ENCODE assay signal across 1 cellular context in genomic region chr12:115868624-115869023, GRCh38.
TF ChIP-seq lines count a peak whose summit lies in the region.

No MANE protein-coding gene starts in this region.

TF ChIP-seq in K562, 482 proteins besides CTCF, POLR2A, EP300 and RAD21 (continued from another document):
- TF ChIP-seq RBM25 (IDR thresholded peaks at IDR 0.05; ENCODE audit: low read depth, low read length, severe bottlenecking) (peak; percentile 88), CHCHD3 (CRISPR knock-in tag; IDR thresholded peaks at IDR 0.05) (no peak), CEBPZ (IDR thresholded peaks at IDR 0.05; ENCODE audit: borderline replicate concordance, low read depth, low read length) (no peak), ZNF277 (CRISPR knock-in tag; IDR thresholded peaks at IDR 0.05; ENCODE audit: borderline replicate concordance) (no peak), SMARCA5 (IDR thresholded peaks at IDR 0.05) (no peak), BCOR (IDR thresholded peaks at IDR 0.05) (peak; percentile 38; the same call in 1 of the 2 replicates), SRSF7 (optimal IDR thresholded peaks at IDR 0.05; ENCODE audit: low read depth, low read length) (no peak), KAT7 (CRISPR knock-in tag; IDR thresholded peaks at IDR 0.05; ENCODE audit: borderline replicate concordance) (no peak), FOSL1 (tag; conservative IDR thresholded peaks at IDR 0.05) (no peak), ESRRA (IDR thresholded peaks at IDR 0.05; ENCODE audit: borderline replicate concordance, low read depth) (peak; percentile 87), TRIM24 (IDR thresholded peaks at IDR 0.05) (no peak), BCL6 (CRISPR knock-in tag; IDR thresholded peaks at IDR 0.05) (no peak), RBFOX2 (IDR thresholded peaks at IDR 0.05; ENCODE audit: low read depth, low read length) (no peak), ADNP (tag; IDR thresholded peaks at IDR 0.05) (0 out of 2 replicates have a peak, but pooled peaks have one; percentile 32), ZNF395 (CRISPR knock-in tag; IDR thresholded peaks at IDR 0.05) (no peak), ZFP30 (CRISPR knock-in tag; IDR thresholded peaks at IDR 0.05; ENCODE audit: borderline replicate concordance) (no peak), ZBTB33 (CRISPR knock-in tag; IDR thresholded peaks at IDR 0.05) (no peak), MYBL2 (IDR thresholded peaks at IDR 0.05; ENCODE audit: low read depth) (no peak), MYBL2 (CRISPR knock-in tag; IDR thresholded peaks at IDR 0.05; ENCODE audit: borderline replicate concordance) (no peak), FOXK1 (CRISPR knock-in tag; IDR thresholded peaks at IDR 0.05; ENCODE audit: borderline replicate concordance) (no peak), SAP30 (IDR thresholded peaks at IDR 0.05; ENCODE audit: borderline replicate concordance, insufficient read depth, low read depth, low read length, poor library complexity, severe bottlenecking) (no peak), IFI16 (CRISPR knock-in tag; IDR thresholded peaks at IDR 0.05) (no peak), HMG20B (CRISPR knock-in tag; IDR thresholded peaks at IDR 0.05) (no peak), MAZ (CRISPR knock-in tag; conservative IDR thresholded peaks at IDR 0.05 in 1 of 2, IDR thresholded peaks at IDR 0.05 in 1 of 2) (no peak), THRB (CRISPR knock-in tag; conservative IDR thresholded peaks at IDR 0.05) (no peak)
TF ChIP-seq in K562: peak in this region for 4.
